8 cellular contexts compared by ENCODE assay signal in the genomic region with DNA sequence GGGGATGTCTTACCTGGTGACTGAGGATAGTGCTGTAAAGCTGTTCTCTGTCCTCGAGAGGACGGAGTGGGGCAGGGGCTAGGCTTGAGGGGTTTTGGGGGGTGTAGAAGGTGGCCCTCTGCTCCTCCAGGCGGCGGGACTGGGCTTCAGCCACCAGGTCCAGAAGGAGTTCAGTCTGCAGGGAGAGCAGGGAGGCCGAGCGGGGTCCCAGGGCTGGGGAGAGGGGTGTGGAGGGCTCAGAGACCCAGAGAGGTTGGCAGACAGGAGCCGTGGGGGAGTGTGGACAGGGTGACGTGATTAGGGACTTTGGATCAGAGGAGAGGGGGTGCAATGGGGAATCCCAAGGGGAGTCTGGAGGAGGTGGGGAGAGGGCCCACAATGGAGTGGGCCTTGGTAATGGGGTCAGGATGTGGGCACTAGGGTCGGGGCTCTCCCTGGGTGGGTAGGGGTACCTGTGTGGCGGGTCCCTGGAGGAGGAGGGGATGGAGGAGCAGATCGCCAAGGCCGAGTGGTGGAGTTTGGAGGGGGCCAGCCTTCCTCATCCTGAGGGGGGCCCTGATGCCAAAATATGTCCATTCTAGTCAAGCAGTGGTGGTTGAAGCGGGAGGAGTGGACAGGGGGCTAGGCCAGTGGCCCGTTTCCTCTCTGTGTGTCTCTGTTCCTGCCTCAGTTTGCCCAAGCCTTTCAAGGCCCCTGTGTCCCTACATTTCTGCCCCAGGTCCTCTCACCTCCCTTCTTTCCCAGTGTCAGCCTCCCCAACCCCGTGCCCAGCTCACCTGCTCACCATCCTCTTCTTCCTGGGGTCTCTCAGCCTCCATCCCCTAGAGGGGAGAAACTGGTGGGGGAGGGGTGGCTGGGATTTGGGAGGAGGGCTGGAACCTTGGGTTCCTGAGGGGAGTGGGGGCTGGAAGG. TPM values are rescaled to one million over a fixed set of nuclear protein-coding genes. Genes with fewer than 3 reads are reported as not detected.
DNase-seq lines count a peak whose midpoint lies in the region; ATAC-seq and TF ChIP-seq lines count a peak whose summit lies in the region.

No MANE protein-coding gene starts in this region.

- peaks cover 57% of the 10 kb centered on the region for H3K4me1 Mint-ChIP-seq in CD8-positive, alpha-beta T cell (ENCODE audit: low read depth)

- H3K9me3 Mint-ChIP-seq in CD8-positive, alpha-beta T cell: no peaks in the 10 kb centered on the region

- H3K27me3 ChIP-seq in CD8-positive, alpha-beta T cell (ENCODE audit: insufficient read depth, low read length): no peaks in the 10 kb centered on the region
- H3K27me3 ChIP-seq in OCI-LY3 (ENCODE audit: low read depth, low read length) (no peaks in the 10 kb centered on the region), osteoblast (ENCODE audit: insufficient read depth, low read length) (no peaks in the 10 kb centered on the region), brain microvascular endothelial cell (replicated peaks) (no peaks in the 10 kb centered on the region)

- peak overlapping the region; percentile 73 for H3K27ac ChIP-seq in CD8-positive, alpha-beta T cell (ENCODE audit: low read depth, low read length)
- peak overlapping the region; percentile 97 for H3K27ac ChIP-seq in OCI-LY3 (ENCODE audit: low read length)
- H3K27ac ChIP-seq in osteoblast (ENCODE audit: low read depth, low read length): no peak overlapping the region
- H3K27ac ChIP-seq in brain microvascular endothelial cell: no peak overlapping the region

- in situ Hi-C loops in brain microvascular endothelial cell (cut with HindIII; ENCODE audit: low pct_ligation_motif_present, low sequenced_read_pairs): no loop called here

- no peak for TF ChIP-seq CTCF in CD8-positive, alpha-beta T cell (IDR thresholded peaks at IDR 0.05)
- TF ChIP-seq CTCF in OCI-LY3 (IDR thresholded peaks at IDR 0.05; ENCODE audit: low read depth, low read length): no peak
- TF ChIP-seq CTCF in osteoblast (IDR thresholded peaks at IDR 0.05; ENCODE audit: extremely low read depth, low read depth, low read length): no peak
- TF ChIP-seq CTCF in brain microvascular endothelial cell (IDR thresholded peaks at IDR 0.05; ENCODE audit: low read depth, low read length, missing control alignments): no peak

- H3K36me3 ChIP-seq in CD8-positive, alpha-beta T cell (ENCODE audit: insufficient read depth, low read length): peaks cover 3% of the 10 kb centered on the region
- H3K36me3 ChIP-seq in OCI-LY3 (replicated peaks; ENCODE audit: low read depth, low read length) (peaks cover 16% of the 10 kb centered on the region), osteoblast (ENCODE audit: insufficient read depth, low read length) (peaks cover 11% of the 10 kb centered on the region), brain microvascular endothelial cell (replicated peaks) (peaks cover 9% of the 10 kb centered on the region)

- H3K27me3 Mint-ChIP-seq in CD8-positive, alpha-beta T cell (ENCODE audit: low read depth): no peaks in the 10 kb centered on the region

- peak overlapping the region; percentile 100 for H3K4me2 ChIP-seq in OCI-LY3 (ENCODE audit: low read length)
- peak overlapping the region; percentile 29 for H3K4me2 ChIP-seq in osteoblast (ENCODE audit: insufficient read depth, low read length)

- peaks cover 53% of the 10 kb centered on the region for H3K4me1 ChIP-seq in CD8-positive, alpha-beta T cell (ENCODE audit: insufficient read depth, low read length)
- peaks cover 51% of the 10 kb centered on the region for H3K4me1 ChIP-seq in OCI-LY3 (ENCODE audit: low read length)
- peaks cover 26% of the 10 kb centered on the region for H3K4me1 ChIP-seq in osteoblast (ENCODE audit: insufficient read depth, low read length)

- H3K9ac ChIP-seq in OCI-LY3 (ENCODE audit: low read length): peak overlapping the region; percentile 100

- peak overlapping the region; percentile 78 for H3K4me3 ChIP-seq in CD8-positive, alpha-beta T cell (ENCODE audit: low read depth, low read length)
- H3K4me3 ChIP-seq in OCI-LY3 (ENCODE audit: low read length): peak overlapping the region; percentile 93
- H3K4me3 ChIP-seq in osteoblast (ENCODE audit: insufficient read depth, low read length): peak overlapping the region; percentile 12
- H3K4me3 ChIP-seq in brain microvascular endothelial cell (ENCODE audit: low read depth, low read length): no peak overlapping the region

- DNase-seq in CD8-positive, alpha-beta T cell: peak in 1 of 7 experiments; percentile 56
- peak; percentile 11 for DNase-seq in effector CD8-positive, alpha-beta T cell (lab: John Stamatoyannopoulos, UW)
- peak; percentile 27 for DNase-seq in osteoblast (ENCODE audit: insufficient read length, low spot score, missing footprints)
- DNase-seq in brain microvascular endothelial cell: no peak
- no peak for DNase-seq in NCI-H187 (lab: John Stamatoyannopoulos, UW)
- no peak for DNase-seq in NCI-H1694 treated with DMSO at 0.1 percent for 48 hours (lab: John Stamatoyannopoulos, UW)

- peak overlapping the region; percentile 97 for H3K27ac Mint-ChIP-seq in CD8-positive, alpha-beta T cell

- H3K79me2 ChIP-seq in OCI-LY3 (ENCODE audit: low read length): peaks cover 48% of the 10 kb centered on the region
- peaks cover 21% of the 10 kb centered on the region for H3K79me2 ChIP-seq in osteoblast (ENCODE audit: insufficient read depth, low read length)

- H3K4me3 Mint-ChIP-seq in CD8-positive, alpha-beta T cell: peak overlapping the region; percentile 99

- intact Hi-C loops in CD8-positive, alpha-beta T cell (cut with DNase I, micrococcal nuclease): loop anchor here (2.0 to 10.0 kb wide), 8 partner anchors 53 to 1223 kb away; partner anchors contain the start of genes CUTA (in 2 of the 2), PHF1 (in 2 of the 2), CLIC1 (in 1 of the 2) and EHMT2 (in 1 of the 2)

- no peak overlapping the region for H2AFZ ChIP-seq in OCI-LY3 (ENCODE audit: low read depth, low read length)
- H2AFZ ChIP-seq in osteoblast (ENCODE audit: low read length): no peak overlapping the region

- no peak for ATAC-seq in CD8-positive, alpha-beta T cell
- ATAC-seq in GM21825 (IDR thresholded peaks at IDR 0.05; ENCODE audit: unreplicated experiment): no peak

- CTCF ChIA-PET in CD8-positive, alpha-beta T cell (lab: Charles Lee): interaction anchor here (1.1 to 1.9 kb wide), 3 partner anchors 13 to 62 kb away, joined by 3 to 4 read pairs (median 3); partner anchors contain the start of genes FKBPL and RNF5

- H4K20me1 ChIP-seq in OCI-LY3 (ENCODE audit: insufficient read depth, low read length): no peaks in the 10 kb centered on the region
- no peaks in the 10 kb centered on the region for H4K20me1 ChIP-seq in osteoblast (ENCODE audit: insufficient read depth, low read length)

- POLR2A ChIA-PET in CD8-positive, alpha-beta T cell (lab: Charles Lee): interaction anchor here (1.1 to 8.0 kb wide), 5 partner anchors 9 to 780 kb away, joined by 4 to 95 read pairs (median 6); partner anchors contain the start of genes AGPAT1, ATF6B and RNF5

- no peaks in the 10 kb centered on the region for H3K9me3 ChIP-seq in CD8-positive, alpha-beta T cell (ENCODE audit: low read length)
- H3K9me3 ChIP-seq in OCI-LY3 (ENCODE audit: insufficient read depth, low read length) (no peaks in the 10 kb centered on the region), osteoblast (ENCODE audit: low read depth, low read length) (no peaks in the 10 kb centered on the region)

- peaks cover 56% of the 10 kb centered on the region for H3K36me3 Mint-ChIP-seq in CD8-positive, alpha-beta T cell

RNA-seq across cellular contexts. Expression of gene GPSM3, which starts 0.5 kb away (rescaled TPM):
- total RNA-seq in CD8-positive, alpha-beta T cell: 100 to 1,000 TPM; 154 to 156 TPM
- 0.88 and 1.1 TPM in 2 replicates for total RNA-seq in osteoblast

RNA-seq across cellular contexts. Expression of gene PBX2, which starts 1.9 kb away (rescaled TPM):
- total RNA-seq in CD8-positive, alpha-beta T cell: 10 to 100 TPM; 53.3 to 54.4 TPM
- 17.4 and 18.6 TPM in 2 replicates for total RNA-seq in osteoblast

RNA-seq across cellular contexts. Expression of gene AGER, which starts 7.9 kb away (rescaled TPM):
- total RNA-seq in CD8-positive, alpha-beta T cell: 10 to 100 TPM; 11.9 to 12.5 TPM
- under 0.01 TPM in 2 replicates for total RNA-seq in osteoblast

RNA-seq across cellular contexts. Expression of gene RNF5, which starts 13.7 kb away (rescaled TPM):
- 10 to 100 TPM in 1 of 2 experiments, 1 to 10 TPM in 1; 10.0 to 11.5 TPM for total RNA-seq in CD8-positive, alpha-beta T cell
- total RNA-seq in osteoblast: 25.3 and 32.9 TPM in 2 replicates

RNA-seq across cellular contexts. Expression of gene AGPAT1, which starts 16.1 kb away (rescaled TPM):
- 10 to 100 TPM; 12.4 to 13.7 TPM for total RNA-seq in CD8-positive, alpha-beta T cell
- total RNA-seq in osteoblast: 17.4 and 19.2 TPM in 2 replicates

Comparison
In these comparisons a context has a peak if more than half of its experiments do, and no peak if none do; other contexts are left out.
1. DNase-seq: peak in effector CD8-positive, alpha-beta T cell (single experiment) and osteoblast (single experiment); none in brain microvascular endothelial cell (single experiment), NCI-H187 (0 of 2) and NCI-H1694 treated with DMSO at 0.1 percent for 48 hours (single experiment).
2. H3K27ac ChIP-seq: peak in CD8-positive, alpha-beta T cell (single experiment) and OCI-LY3 (single experiment); none in osteoblast (single experiment) and brain microvascular endothelial cell (single experiment).
3. RNA of gene GPSM3, which starts 0.5 kb away (total RNA-seq): 154 to 156 TPM in CD8-positive, alpha-beta T cell; 0.88 to 1.1 TPM in osteoblast; every median in the first group is over 10 times any median in the second.
4. RNA of gene AGER, which starts 7.9 kb away (total RNA-seq): 11.9 to 12.5 TPM in CD8-positive, alpha-beta T cell; under 0.01 TPM in osteoblast; every median in the first group is over 10 times any median in the second.